In the genomic region with DNA sequence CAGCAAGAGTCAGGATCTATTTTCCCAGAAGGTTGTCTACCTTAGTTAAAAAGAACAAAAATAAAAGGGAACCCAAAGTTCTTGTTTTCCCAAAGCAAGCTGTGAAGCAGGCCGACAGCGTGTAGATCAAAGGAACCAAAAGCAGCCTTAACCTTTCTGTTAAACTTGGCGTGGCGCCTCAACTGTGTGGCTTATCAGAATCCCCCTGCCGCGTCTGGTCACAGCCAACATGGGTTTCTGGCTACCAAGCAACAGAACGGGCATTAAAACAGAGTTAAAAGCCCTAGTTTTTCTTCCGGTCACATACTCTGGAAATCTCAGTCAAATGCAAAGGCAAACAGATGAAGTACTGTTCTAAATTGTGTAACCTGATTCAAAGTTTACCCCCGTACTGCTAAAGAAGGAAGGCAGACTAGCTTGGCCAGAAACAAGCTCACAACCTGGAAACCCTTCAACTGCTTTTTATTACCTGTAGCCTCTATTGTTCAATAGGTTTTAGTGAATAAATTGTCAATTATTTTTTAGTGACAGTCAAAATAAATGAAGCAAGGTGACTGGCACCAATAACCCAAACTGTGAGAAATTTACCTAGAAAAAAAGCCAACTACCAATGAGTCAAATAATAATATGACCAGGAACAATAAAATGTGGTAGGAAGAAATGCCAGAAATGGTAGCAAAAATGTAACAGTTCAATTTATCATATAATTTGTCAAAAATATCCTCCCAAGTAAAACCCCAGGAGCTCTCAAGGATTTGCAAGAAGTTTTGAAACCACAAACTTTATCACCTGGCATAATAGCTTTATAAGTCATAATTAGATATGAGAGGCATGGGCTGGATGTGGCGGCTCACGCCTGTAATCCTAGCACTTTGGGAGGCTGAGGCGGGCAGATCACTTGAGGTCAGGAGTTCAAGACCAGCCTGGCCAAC, we compare ENCODE assay signal across 8 cellular contexts. TPM values are rescaled to one million over a fixed set of nuclear protein-coding genes. Genes with fewer than 3 reads are reported as not detected.
DNase-seq lines count a peak whose midpoint lies in the region; ATAC-seq and TF ChIP-seq lines count a peak whose summit lies in the region.

No MANE protein-coding gene starts in this region.

- peak in 6 of 10 experiments; percentile 7 to 46 (median 20) for DNase-seq in CD4-positive, alpha-beta T cell
- peak; percentile 38 for DNase-seq in activated CD4-positive, alpha-beta T cell treated with anti-CD3 and anti-CD28 coated beads for 48 hours
- DNase-seq in glomerular visceral epithelial cell (ENCODE audit: extremely low spot score) (peak; percentile 15), HK-2 (ENCODE audit: unreplicated experiment) (no peak), GM19238 (ENCODE audit: insufficient read length, low spot score) (no peak)
- peak; percentile 45 for DNase-seq in stimulated activated CD8-positive, alpha-beta memory T cell treated with anti-CD3 and anti-CD28 coated beads, Interleukin-4, amount 100 ng/mL, for 48 hours

- no peaks in the 10 kb centered on the region for H3K9me3 Mint-ChIP-seq in CD4-positive, alpha-beta T cell

- H3K4me1 Mint-ChIP-seq in CD4-positive, alpha-beta T cell (ENCODE audit: low read depth): peaks cover 23% of the 10 kb centered on the region

- TF ChIP-seq CTCF in CD4-positive, alpha-beta T cell (IDR thresholded peaks at IDR 0.05): no peak

- peak overlapping the region; percentile 80 for H3K4me3 Mint-ChIP-seq in CD4-positive, alpha-beta T cell

- intact Hi-C loops in CD4-positive, alpha-beta T cell (cut with DNase I, micrococcal nuclease): no loop called here

- H3K9me3 ChIP-seq in CD4-positive, alpha-beta T cell (ENCODE audit: control insufficient read depth, low read length): no peaks in the 10 kb centered on the region
- no peaks in the 10 kb centered on the region; the same call in 1 of the 2 replicates for H3K9me3 ChIP-seq in HUES6 (ENCODE audit: control insufficient read depth, insufficient read depth, low read depth, low read length)

- peaks cover 8% of the 10 kb centered on the region; the same call in 1 of the 2 replicates for H3K4me1 ChIP-seq in HUES6 (ENCODE audit: control insufficient read depth, insufficient read depth, low read length)

- no peaks in the 10 kb centered on the region for H3K27me3 Mint-ChIP-seq in CD4-positive, alpha-beta T cell

- no peak overlapping the region for H3K4me3 ChIP-seq in HUES6 (ENCODE audit: low read depth, low read length)

- peak overlapping the region; percentile 63 for H3K27ac Mint-ChIP-seq in CD4-positive, alpha-beta T cell

- H3K27me3 ChIP-seq in CD4-positive, alpha-beta T cell (ENCODE audit: control insufficient read depth, insufficient read depth, low read length): no peaks in the 10 kb centered on the region
- no peaks in the 10 kb centered on the region for H3K27me3 ChIP-seq in HUES6 (ENCODE audit: control insufficient read depth, insufficient read depth, low read length)

- H3K36me3 ChIP-seq in HUES6 (ENCODE audit: control insufficient read depth, insufficient read depth, low read length): peaks cover 18% of the 10 kb centered on the region

- CTCF ChIA-PET in CD4-positive, alpha-beta T cell (lab: Charles Lee): interaction anchor here (0.7 to 1.1 kb wide), 2 partner anchors 9 to 483 kb away, joined by 3 read pairs; no protein-coding TSS in a partner anchor

- POLR2A ChIA-PET in CD4-positive, alpha-beta T cell (lab: Charles Lee): no interaction called here

- peak; percentile 59 for ATAC-seq in CD4-positive, alpha-beta T cell (ENCODE audit: poor library complexity)
- ATAC-seq in HG02840 (IDR thresholded peaks at IDR 0.05; ENCODE audit: low FRiP score, unreplicated experiment): no peak

- H3K9ac ChIP-seq in HUES6 (ENCODE audit: low read length): no peak overlapping the region

- no peak overlapping the region for H3K27ac ChIP-seq in CD4-positive, alpha-beta T cell (ENCODE audit: low read depth, low read length)
- 0 out of 2 replicates have a peak overlapping the region, but pooled peaks have one; percentile 5 for H3K27ac ChIP-seq in HUES6 (ENCODE audit: low read depth, low read length)

- H3K36me3 Mint-ChIP-seq in CD4-positive, alpha-beta T cell (ENCODE audit: low read depth): no peaks in the 10 kb centered on the region

RNA-seq across cellular contexts. Expression of a gene that starts 21.4 kb away (rescaled TPM):
- 10 to 100 TPM; 30.1 to 31.4 TPM for total RNA-seq in CD4-positive, alpha-beta T cell

Comparison
In these comparisons a context has a peak if more than half of its experiments do, and no peak if none do; other contexts are left out.
1. DNase-seq: peak in CD4-positive, alpha-beta T cell (6 of 10), activated CD4-positive, alpha-beta T cell treated with anti-CD3 and anti-CD28 coated beads for 48 hours (single experiment), glomerular visceral epithelial cell (single experiment) and stimulated activated CD8-positive, alpha-beta memory T cell treated with anti-CD3 and anti-CD28 coated beads, Interleukin-4, amount 100 ng/mL, for 48 hours (single experiment); none in HK-2 (single experiment) and GM19238 (single experiment).